17 cellular contexts compared by ENCODE assay signal in genomic region chr11:125214466-125215204, GRCh38. TPM values are rescaled to one million over a fixed set of nuclear protein-coding genes. Genes with fewer than 3 reads are reported as not detected.
DNase-seq lines count a peak whose midpoint lies in the region; ATAC-seq lines count a peak whose summit lies in the region.
"Had no signal": no experiment of that assay in that cellular context is flagged by ENCODE, and none has a peak within 500 bp of the region (broad histone marks: within the 10 kb centered on the region; RNA-seq: fewer than 3 reads in every experiment).

No MANE protein-coding gene starts in this region.

- in situ Hi-C loops in G401 (cut with HindIII; ENCODE audit: low sequenced_read_pairs): no loop called here

- DNase-seq in G401 (ENCODE audit: low spot score) (peak; percentile 8), dermis microvascular lymphatic vessel endothelial cell (ENCODE audit: low read depth in 2 of 2) (peak; percentile 10 to 70), iPS-NIHi11 (ENCODE audit: low spot score) (peak; percentile 31), posterior vena cava (ENCODE audit: low spot score) (peak; percentile 63), HK-2 (ENCODE audit: unreplicated experiment) (no peak), H4 (ENCODE audit: low spot score) (no peak), NCI-H2227 (lab: John Stamatoyannopoulos, UW; ENCODE audit: unreplicated experiment) (no peak)
- DNase-seq: ACHN; activated CD4-positive, alpha-beta memory T cell treated with anti-CD3 and anti-CD28 coated beads, Interleukin-2, amount 10 ng/mL, durations not matched to agents 7 days and 5 days; activated naive CD4-positive, alpha-beta T cell treated with Interleukin-2 at 50 U/mL for 16 hours; DMS 273 treated with DMSO at 0.1 percent for 48 hours; dorsolateral prefrontal cortex; NCI-H2171 treated with DMSO at 0.1 percent for 48 hours; OCI-M1; substantia nigra; T-helper 2 cell had no signal

- ATAC-seq in GM18858 (IDR thresholded peaks at IDR 0.05; ENCODE audit: unreplicated experiment): no peak

- intact Hi-C loops in posterior vena cava (cut with DNase I): no loop called here

RNA-seq across cellular contexts. Expression of gene PKNOX2, which starts 50.1 kb away (rescaled TPM):
- 4.1 and 4.6 TPM in 2 replicates for total RNA-seq in G401 (2014; rRNA removed; shearing (Covaris generic))
- total RNA-seq in dermis microvascular lymphatic vessel endothelial cell: not detected in 2 replicates
- 1 to 10 TPM; 8.2 to 8.3 TPM for total RNA-seq in posterior vena cava
- total RNA-seq in H4 (2014; rRNA removed; shearing (Covaris generic)): 0.04 and 0.10 TPM in 2 replicates
- total RNA-seq: activated CD4-positive, alpha-beta memory T cell treated with anti-CD3 and anti-CD28 coated beads, Interleukin-2, amount 10 ng/mL, durations not matched to agents 7 days and 5 days had no signal

Comparison
In these comparisons a context has a peak if more than half of its experiments do, and no peak if none do; other contexts are left out.
1. DNase-seq: peak in G401 (single experiment), dermis microvascular lymphatic vessel endothelial cell (2 of 2), iPS-NIHi11 (single experiment) and posterior vena cava (single experiment); none in HK-2 (single experiment), H4 (single experiment) and NCI-H2227 (single experiment).